1 cellular context compared by ENCODE assay signal in the genomic region with DNA sequence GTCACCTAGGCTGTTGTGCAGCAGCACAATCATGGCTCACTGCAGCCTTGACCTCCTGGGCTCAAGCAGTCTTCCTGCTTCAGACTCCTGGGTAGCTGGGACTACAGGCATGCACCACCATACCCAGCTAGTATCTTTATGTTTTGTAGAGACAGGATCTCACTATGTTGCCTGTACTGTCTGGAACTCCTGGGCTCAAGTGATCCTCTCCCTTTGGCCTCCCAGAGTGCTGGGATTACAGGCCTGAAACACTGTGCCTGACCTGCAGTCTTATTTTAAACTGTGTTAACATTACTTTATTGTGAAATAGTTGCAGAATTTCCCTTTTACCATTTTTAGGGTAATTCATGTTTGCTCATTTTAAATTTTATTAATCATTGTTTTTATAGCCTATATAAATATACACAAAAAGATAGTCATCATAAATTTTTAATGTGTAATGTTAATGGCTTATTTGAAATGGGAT.
TF ChIP-seq lines count a peak whose summit lies in the region.

No MANE protein-coding gene starts in this region.

TF ChIP-seq in SK-N-SH, 30 proteins besides CTCF, POLR2A, EP300 and RAD21 (continued from another document):
- TF ChIP-seq, protein P1, sequence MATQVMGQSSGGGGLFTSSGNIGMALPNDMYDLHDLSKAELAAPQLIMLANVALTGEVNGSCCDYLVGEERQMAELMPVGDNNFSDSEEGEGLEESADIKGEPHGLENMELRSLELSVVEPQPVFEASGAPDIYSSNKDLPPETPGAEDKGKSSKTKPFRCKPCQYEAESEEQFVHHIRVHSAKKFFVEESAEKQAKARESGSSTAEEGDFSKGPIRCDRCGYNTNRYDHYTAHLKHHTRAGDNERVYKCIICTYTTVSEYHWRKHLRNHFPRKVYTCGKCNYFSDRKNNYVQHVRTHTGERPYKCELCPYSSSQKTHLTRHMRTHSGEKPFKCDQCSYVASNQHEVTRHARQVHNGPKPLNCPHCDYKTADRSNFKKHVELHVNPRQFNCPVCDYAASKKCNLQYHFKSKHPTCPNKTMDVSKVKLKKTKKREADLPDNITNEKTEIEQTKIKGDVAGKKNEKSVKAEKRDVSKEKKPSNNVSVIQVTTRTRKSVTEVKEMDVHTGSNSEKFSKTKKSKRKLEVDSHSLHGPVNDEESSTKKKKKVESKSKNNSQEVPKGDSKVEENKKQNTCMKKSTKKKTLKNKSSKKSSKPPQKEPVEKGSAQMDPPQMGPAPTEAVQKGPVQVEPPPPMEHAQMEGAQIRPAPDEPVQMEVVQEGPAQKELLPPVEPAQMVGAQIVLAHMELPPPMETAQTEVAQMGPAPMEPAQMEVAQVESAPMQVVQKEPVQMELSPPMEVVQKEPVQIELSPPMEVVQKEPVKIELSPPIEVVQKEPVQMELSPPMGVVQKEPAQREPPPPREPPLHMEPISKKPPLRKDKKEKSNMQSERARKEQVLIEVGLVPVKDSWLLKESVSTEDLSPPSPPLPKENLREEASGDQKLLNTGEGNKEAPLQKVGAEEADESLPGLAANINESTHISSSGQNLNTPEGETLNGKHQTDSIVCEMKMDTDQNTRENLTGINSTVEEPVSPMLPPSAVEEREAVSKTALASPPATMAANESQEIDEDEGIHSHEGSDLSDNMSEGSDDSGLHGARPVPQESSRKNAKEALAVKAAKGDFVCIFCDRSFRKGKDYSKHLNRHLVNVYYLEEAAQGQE (IDR thresholded peaks at IDR 0.05; ENCODE audit: low read depth, low read length): no peak
- TF ChIP-seq NFIC (IDR thresholded peaks at IDR 0.05; ENCODE audit: borderline replicate concordance): no peak
- no peak for TF ChIP-seq TAF1 (IDR thresholded peaks at IDR 0.05; ENCODE audit: borderline replicate concordance, low read depth, low read length)
- TF ChIP-seq FOXM1 (IDR thresholded peaks at IDR 0.05; ENCODE audit: low read depth): no peak
- TF ChIP-seq FOXJ3 (CRISPR knock-in tag; IDR thresholded peaks at IDR 0.05): no peak
- no peak for TF ChIP-seq SMC3 (IDR thresholded peaks at IDR 0.05; ENCODE audit: low read depth, low read length)
- no peak for TF ChIP-seq POLR2AphosphoS5 (IDR thresholded peaks at IDR 0.05; ENCODE audit: low read depth, low read length)
- TF ChIP-seq CHD2 (IDR thresholded peaks at IDR 0.05; ENCODE audit: low read length, partially characterized antibody): no peak
TF ChIP-seq in SK-N-SH: peak in this region for 0.
